ENCODE assay signal across 8 cellular contexts in genomic region chr18:50967714-50968661, GRCh38. TPM values are rescaled to one million over a fixed set of nuclear protein-coding genes. Genes with fewer than 3 reads are reported as not detected.
DNase-seq lines count a peak whose midpoint lies in the region; ATAC-seq and TF ChIP-seq lines count a peak whose summit lies in the region.

A gene with protein sequence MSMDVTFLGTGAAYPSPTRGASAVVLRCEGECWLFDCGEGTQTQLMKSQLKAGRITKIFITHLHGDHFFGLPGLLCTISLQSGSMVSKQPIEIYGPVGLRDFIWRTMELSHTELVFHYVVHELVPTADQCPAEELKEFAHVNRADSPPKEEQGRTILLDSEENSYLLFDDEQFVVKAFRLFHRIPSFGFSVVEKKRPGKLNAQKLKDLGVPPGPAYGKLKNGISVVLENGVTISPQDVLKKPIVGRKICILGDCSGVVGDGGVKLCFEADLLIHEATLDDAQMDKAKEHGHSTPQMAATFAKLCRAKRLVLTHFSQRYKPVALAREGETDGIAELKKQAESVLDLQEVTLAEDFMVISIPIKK (plus strand): TSS chr18:50968040. CDS start chr18:50974405, 6,365 bp downstream.

- no peaks in the 10 kb centered on the region for H3K27me3 ChIP-seq in HUES48 (ENCODE audit: control insufficient read depth, insufficient read depth, low read length)
- H3K27me3 ChIP-seq in muscle layer of colon (ENCODE audit: control insufficient read depth in 1 of 2, insufficient read depth in 2 of 2, low read length in 2 of 2): no peaks in the 10 kb centered on the region

- H3K79me2 ChIP-seq in OCI-LY7 (ENCODE audit: insufficient read depth, low read depth, low read length): peaks cover 6% of the 10 kb centered on the region; the same call in 1 of the 2 replicates

- H3K27ac Mint-ChIP-seq in activated T-cell treated with anti-CD3 and anti-CD28 coated beads, Interleukin-2, amount 50 U/mL, for 24 hours: peak within 1 kb of the TSS; percentile 97

- H3K9me3 ChIP-seq in HUES48 (ENCODE audit: control insufficient read depth, insufficient read depth, low read length): peaks cover 7% of the 10 kb centered on the region; the same call in 1 of the 2 replicates
- H3K9me3 ChIP-seq in OCI-LY7 (ENCODE audit: low read length): no peaks in the 10 kb centered on the region
- H3K9me3 ChIP-seq in muscle layer of colon (ENCODE audit: low read length): no peaks in the 10 kb centered on the region

- peaks cover 10% of the 10 kb centered on the region for H3K9me3 Mint-ChIP-seq in activated T-cell treated with anti-CD3 and anti-CD28 coated beads, Interleukin-2, amount 50 U/mL, for 24 hours

- peak; percentile 94 for ATAC-seq in GM21390 (IDR thresholded peaks at IDR 0.05; ENCODE audit: unreplicated experiment)

- H3K4me1 ChIP-seq in HUES48 (ENCODE audit: control insufficient read depth, insufficient read depth, low read length): peaks cover 27% of the 10 kb centered on the region
- H3K4me1 ChIP-seq in OCI-LY7 (ENCODE audit: insufficient read depth, low read length, poor library complexity, severe bottlenecking): peaks cover 6% of the 10 kb centered on the region
- H3K4me1 ChIP-seq in muscle layer of colon (ENCODE audit: insufficient read depth, low read length): peaks cover 21% of the 10 kb centered on the region

- H3K27ac ChIP-seq in HUES48 (ENCODE audit: low read depth, low read length) (peak within 1 kb of the TSS; percentile 92), OCI-LY7 (ENCODE audit: low read depth, low read length, poor library complexity, severe bottlenecking) (peak within 1 kb of the TSS; percentile 44), muscle layer of colon (ENCODE audit: low read depth, low read length) (peak within 1 kb of the TSS; percentile 96)

- peak within 1 kb of the TSS; percentile 96 for H3K4me3 Mint-ChIP-seq in activated T-cell treated with anti-CD3 and anti-CD28 coated beads, Interleukin-2, amount 50 U/mL, for 24 hours

- CTCF ChIA-PET in OCI-LY7 (lab: Charles Lee; ENCODE audit: unreplicated experiment): no interaction called here

- H3K36me3 ChIP-seq in HUES48 (ENCODE audit: control insufficient read depth, insufficient read depth, low read length) (no peaks in the 10 kb centered on the region), OCI-LY7 (ENCODE audit: insufficient read depth, low read length) (no peaks in the 10 kb centered on the region), muscle layer of colon (ENCODE audit: insufficient read depth, low read length) (no peaks in the 10 kb centered on the region)

- intact Hi-C loops in OCI-LY7 (cut with micrococcal nuclease; ENCODE audit: unreplicated experiment): loop anchor here (5.0 to 10.0 kb wide), 3 partner anchors 64 to 143 kb away; partner anchors contain the start of genes ME2, MRO and SMAD4

- no peaks in the 10 kb centered on the region for H3K27me3 Mint-ChIP-seq in activated T-cell treated with anti-CD3 and anti-CD28 coated beads, Interleukin-2, amount 50 U/mL, for 24 hours

- H3K4me1 Mint-ChIP-seq in activated T-cell treated with anti-CD3 and anti-CD28 coated beads, Interleukin-2, amount 50 U/mL, for 24 hours (ENCODE audit: low read depth): peaks cover 30% of the 10 kb centered on the region

- peak within 1 kb of the TSS; percentile 94 for H3K9ac ChIP-seq in HUES48 (ENCODE audit: low read depth, low read length)
- H3K9ac ChIP-seq in muscle layer of colon (ENCODE audit: low read length): peak within 1 kb of the TSS; percentile 94

- H3K36me3 Mint-ChIP-seq in activated T-cell treated with anti-CD3 and anti-CD28 coated beads, Interleukin-2, amount 50 U/mL, for 24 hours (ENCODE audit: low read depth): peaks cover 14% of the 10 kb centered on the region

- H3K4me2 ChIP-seq in OCI-LY7 (ENCODE audit: low read length): peak within 1 kb of the TSS; percentile 87

- DNase-seq in DMS 273 treated with DMSO at 0.1 percent for 48 hours (lab: John Stamatoyannopoulos, UW) (peak; percentile 62), OCI-LY7 (ENCODE audit: low spot score) (peak; percentile 77), erythroblast (lab: John Stamatoyannopoulos, UW) (peak; percentile 92 to 94)
- peak; percentile 80 for DNase-seq in activated T-cell treated with anti-CD3 and anti-CD28 coated beads, Interleukin-2, amount 50 U/mL, for 24 hours
- peak; percentile 30 for DNase-seq in stimulated activated CD8-positive, alpha-beta memory T cell treated with anti-CD3 and anti-CD28 coated beads, Interleukin-7, amount 100 ng/mL, for 24 hours (ENCODE audit: low read depth)

- H3K4me3 ChIP-seq in HUES48 (ENCODE audit: low read depth, low read length) (peak within 1 kb of the TSS; percentile 88), OCI-LY7 (ENCODE audit: low read depth, low read length, poor library complexity, severe bottlenecking) (peak within 1 kb of the TSS; percentile 85), muscle layer of colon (ENCODE audit: low read depth in 1 of 2, low read length in 2 of 2) (peak within 1 kb of the TSS; percentile 87 to 93)

- no TSS peak for BruUV-seq in OCI-LY7 (replicated peaks; lab: Mats Ljungman, UMichigan)

- peak within 1 kb of the TSS; percentile 100 for H2AFZ ChIP-seq in OCI-LY7 (ENCODE audit: low read length)

- H3K9me2 ChIP-seq in OCI-LY7 (ENCODE audit: insufficient read depth, low read length): no peaks in the 10 kb centered on the region

- peak; percentile 91 for TF ChIP-seq POLR2A in erythroblast (IDR thresholded peaks at IDR 0.05; ENCODE audit: low read length)

- POLR2A ChIA-PET in OCI-LY7 (lab: Charles Lee): interaction anchor here (0.5 to 1.5 kb wide), 5 partner anchors 11 to 136 kb away, joined by 3 to 5 read pairs (median 4); no protein-coding TSS in a partner anchor

- no peaks in the 10 kb centered on the region for H4K20me1 ChIP-seq in OCI-LY7 (ENCODE audit: insufficient read depth, low read length)

- TF ChIP-seq CTCF in OCI-LY7 (conservative IDR thresholded peaks at IDR 0.05; ENCODE audit: low read length): no peak

RNA-seq across cellular contexts. Expression of the gene that starts here (rescaled TPM):
- total RNA-seq in OCI-LY7 (2014; rRNA removed; shearing (Covaris generic)): 1.5 and 2.9 TPM in 2 replicates
- 4.2 and 5.2 TPM in 2 replicates for total RNA-seq in OCI-LY7 (2022)

Comparison
In these comparisons a context has a peak if more than half of its experiments do, and no peak if none do; other contexts are left out.
1. Peak in every context shown above with its lines: DNase-seq, ATAC-seq, H3K4me3 ChIP-seq and H3K27ac ChIP-seq.
2. DNase-seq: peak in every context shown above with its lines; median percentile 93 in erythroblast; 80 in activated T-cell treated with anti-CD3 and anti-CD28 coated beads, Interleukin-2, amount 50 U/mL, for 24 hours; 77 in OCI-LY7; 62 in DMS 273 treated with DMSO at 0.1 percent for 48 hours; 30 in stimulated activated CD8-positive, alpha-beta memory T cell treated with anti-CD3 and anti-CD28 coated beads, Interleukin-7, amount 100 ng/mL, for 24 hours.
3. H3K27ac ChIP-seq: peak in every context shown above with its lines; median percentile 96 in muscle layer of colon; 92 in HUES48; 44 in OCI-LY7.